Comparison of ENCODE assay signal across 1 cellular context in the genomic region with DNA sequence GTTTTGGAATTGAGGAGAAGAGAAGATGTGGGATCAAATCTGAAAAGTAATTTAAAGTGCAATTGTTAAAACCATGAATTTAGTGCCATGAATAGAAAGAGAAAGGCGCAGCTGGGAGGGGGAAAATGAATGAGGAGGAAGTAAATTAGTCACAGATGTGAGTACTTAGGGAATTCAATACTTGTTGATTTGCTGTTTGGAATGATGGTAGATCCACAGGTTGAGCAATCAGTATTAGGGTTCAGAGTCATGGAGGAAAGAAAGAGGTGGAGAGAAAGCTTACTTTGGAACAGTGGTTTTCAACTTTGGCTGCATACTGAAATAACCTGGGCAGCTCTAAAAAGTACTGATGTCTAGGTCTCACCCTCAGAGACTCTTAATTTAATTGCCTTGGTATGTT.
TF ChIP-seq lines count a peak whose summit lies in the region.

No MANE protein-coding gene starts in this region.

TF ChIP-seq in GM23338, 12 proteins besides CTCF, POLR2A, EP300 and RAD21 (continued from another document):
- TF ChIP-seq, protein P1, sequence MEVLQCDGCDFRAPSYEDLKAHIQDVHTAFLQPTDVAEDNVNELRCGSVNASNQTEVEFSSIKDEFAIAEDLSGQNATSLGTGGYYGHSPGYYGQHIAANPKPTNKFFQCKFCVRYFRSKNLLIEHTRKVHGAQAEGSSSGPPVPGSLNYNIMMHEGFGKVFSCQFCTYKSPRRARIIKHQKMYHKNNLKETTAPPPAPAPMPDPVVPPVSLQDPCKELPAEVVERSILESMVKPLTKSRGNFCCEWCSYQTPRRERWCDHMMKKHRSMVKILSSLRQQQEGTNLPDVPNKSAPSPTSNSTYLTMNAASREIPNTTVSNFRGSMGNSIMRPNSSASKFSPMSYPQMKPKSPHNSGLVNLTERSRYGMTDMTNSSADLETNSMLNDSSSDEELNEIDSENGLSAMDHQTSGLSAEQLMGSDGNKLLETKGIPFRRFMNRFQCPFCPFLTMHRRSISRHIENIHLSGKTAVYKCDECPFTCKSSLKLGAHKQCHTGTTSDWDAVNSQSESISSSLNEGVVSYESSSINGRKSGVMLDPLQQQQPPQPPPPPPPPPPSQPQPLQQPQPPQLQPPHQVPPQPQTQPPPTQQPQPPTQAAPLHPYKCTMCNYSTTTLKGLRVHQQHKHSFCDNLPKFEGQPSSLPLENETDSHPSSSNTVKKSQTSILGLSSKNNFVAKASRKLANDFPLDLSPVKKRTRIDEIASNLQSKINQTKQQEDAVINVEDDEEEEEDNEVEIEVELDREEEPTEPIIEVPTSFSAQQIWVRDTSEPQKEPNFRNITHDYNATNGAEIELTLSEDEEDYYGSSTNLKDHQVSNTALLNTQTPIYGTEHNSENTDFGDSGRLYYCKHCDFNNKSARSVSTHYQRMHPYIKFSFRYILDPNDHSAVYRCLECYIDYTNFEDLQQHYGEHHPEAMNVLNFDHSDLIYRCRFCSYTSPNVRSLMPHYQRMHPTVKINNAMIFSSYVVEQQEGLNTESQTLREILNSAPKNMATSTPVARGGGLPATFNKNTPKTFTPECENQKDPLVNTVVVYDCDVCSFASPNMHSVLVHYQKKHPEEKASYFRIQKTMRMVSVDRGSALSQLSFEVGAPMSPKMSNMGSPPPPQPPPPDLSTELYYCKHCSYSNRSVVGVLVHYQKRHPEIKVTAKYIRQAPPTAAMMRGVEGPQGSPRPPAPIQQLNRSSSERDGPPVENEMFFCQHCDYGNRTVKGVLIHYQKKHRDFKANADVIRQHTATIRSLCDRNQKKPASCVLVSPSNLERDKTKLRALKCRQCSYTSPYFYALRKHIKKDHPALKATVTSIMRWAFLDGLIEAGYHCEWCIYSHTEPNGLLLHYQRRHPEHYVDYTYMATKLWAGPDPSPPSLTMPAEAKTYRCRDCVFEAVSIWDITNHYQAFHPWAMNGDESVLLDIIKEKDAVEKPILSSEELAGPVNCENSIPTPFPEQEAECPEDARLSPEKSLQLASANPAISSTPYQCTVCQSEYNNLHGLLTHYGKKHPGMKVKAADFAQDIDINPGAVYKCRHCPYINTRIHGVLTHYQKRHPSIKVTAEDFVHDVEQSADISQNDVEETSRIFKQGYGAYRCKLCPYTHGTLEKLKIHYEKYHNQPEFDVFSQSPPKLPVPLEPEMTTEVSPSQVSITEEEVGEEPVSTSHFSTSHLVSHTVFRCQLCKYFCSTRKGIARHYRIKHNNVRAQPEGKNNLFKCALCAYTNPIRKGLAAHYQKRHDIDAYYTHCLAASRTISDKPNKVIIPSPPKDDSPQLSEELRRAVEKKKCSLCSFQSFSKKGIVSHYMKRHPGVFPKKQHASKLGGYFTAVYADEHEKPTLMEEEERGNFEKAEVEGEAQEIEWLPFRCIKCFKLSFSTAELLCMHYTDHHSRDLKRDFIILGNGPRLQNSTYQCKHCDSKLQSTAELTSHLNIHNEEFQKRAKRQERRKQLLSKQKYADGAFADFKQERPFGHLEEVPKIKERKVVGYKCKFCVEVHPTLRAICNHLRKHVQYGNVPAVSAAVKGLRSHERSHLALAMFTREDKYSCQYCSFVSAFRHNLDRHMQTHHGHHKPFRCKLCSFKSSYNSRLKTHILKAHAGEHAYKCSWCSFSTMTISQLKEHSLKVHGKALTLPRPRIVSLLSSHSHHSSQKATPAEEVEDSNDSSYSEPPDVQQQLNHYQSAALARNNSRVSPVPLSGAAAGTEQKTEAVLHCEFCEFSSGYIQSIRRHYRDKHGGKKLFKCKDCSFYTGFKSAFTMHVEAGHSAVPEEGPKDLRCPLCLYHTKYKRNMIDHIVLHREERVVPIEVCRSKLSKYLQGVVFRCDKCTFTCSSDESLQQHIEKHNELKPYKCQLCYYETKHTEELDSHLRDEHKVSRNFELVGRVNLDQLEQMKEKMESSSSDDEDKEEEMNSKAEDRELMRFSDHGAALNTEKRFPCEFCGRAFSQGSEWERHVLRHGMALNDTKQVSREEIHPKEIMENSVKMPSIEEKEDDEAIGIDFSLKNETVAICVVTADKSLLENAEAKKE (CRISPR knock-in tag; IDR thresholded peaks at IDR 0.05) = no peak
